ENCODE assay signal across 16 cellular contexts in the genomic region with DNA sequence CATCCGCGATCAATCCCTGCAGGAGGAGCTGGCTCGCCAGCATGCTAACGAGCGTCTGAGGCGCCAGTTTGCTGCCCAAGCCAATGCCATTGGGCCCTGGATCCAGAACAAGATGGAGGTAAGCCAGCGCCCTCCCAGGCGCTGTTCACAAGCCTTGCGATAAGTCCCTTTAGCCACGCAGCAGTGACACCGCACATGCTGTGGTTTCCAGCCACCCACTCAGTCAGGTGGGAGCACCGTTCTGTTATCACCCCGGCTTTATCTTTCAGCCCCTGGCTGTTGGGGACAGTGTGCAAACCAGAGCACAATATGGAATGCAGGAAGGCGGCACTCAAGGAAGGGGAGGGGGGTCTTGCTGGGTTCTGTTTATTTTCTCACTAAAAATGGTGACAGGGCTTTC.
"Had no signal": no experiment of that assay in that cellular context is flagged by ENCODE, and none has a peak within 500 bp of the region (broad histone marks: within the 10 kb centered on the region; RNA-seq: fewer than 3 reads in every experiment).

No MANE protein-coding gene starts in this region.

- H3K4me3 ChIP-seq: coronary artery, gastroesophageal sphincter, prostate gland, sigmoid colon, spleen, thoracic aorta, upper lobe of right lung had no signal

- H3K36me3 ChIP-seq: prostate gland, sigmoid colon, spleen, upper lobe of right lung, WERI-Rb-1 had no signal

- H3K9me3 ChIP-seq: gastroesophageal sphincter, prostate gland, sigmoid colon, spleen, thoracic aorta, upper lobe of right lung had no signal

- DNase-seq: activated CD4-positive, alpha-beta T cell treated with anti-CD3 and anti-CD28 coated beads, Interleukin-2, amount 50 U/mL, for 4 hours; activated gamma-delta T cell treated with Interleukin-2 at 50 U/mL for 16 hours; activated T-cell treated with anti-CD3 and anti-CD28 coated beads for 4 hours; amniotic stem cell; central memory CD4-positive, alpha-beta T cell; effector CD4-positive, alpha-beta T cell; sigmoid colon; spleen; stimulated activated CD4-positive, alpha-beta T cell treated with anti-CD3 and anti-CD28 coated beads, Interleukin-4, amount 100 ng/mL, for 4 hours; upper lobe of right lung had no signal

- H3K27ac ChIP-seq: coronary artery, gastroesophageal sphincter, prostate gland, sigmoid colon, spleen, thoracic aorta, upper lobe of right lung, WERI-Rb-1 had no signal

- H3K27me3 ChIP-seq: gastroesophageal sphincter, sigmoid colon, upper lobe of right lung had no signal

- ATAC-seq: gastroesophageal sphincter; stimulated activated memory B cell treated with anti-CD40 and anti-IgM and Interleukin-4, amounts not matched to agents 10 μg/mL and 1 μg/mL and 100 μg/mL, for 72 hours; upper lobe of right lung had no signal

- H3K4me1 ChIP-seq: prostate gland, sigmoid colon, upper lobe of right lung had no signal
